ENCODE assay signal across 24 cellular contexts in genomic region chr2:108392029-108392428, GRCh38. TPM values are rescaled to one million over a fixed set of nuclear protein-coding genes. Genes with fewer than 3 reads are reported as not detected.
"Had no signal": no experiment of that assay in that cellular context is flagged by ENCODE, and none has a peak within 500 bp of the region (broad histone marks: within the 10 kb centered on the region; RNA-seq: fewer than 3 reads in every experiment).

No MANE protein-coding gene starts in this region.

- H3K27ac Mint-ChIP-seq: immature natural killer cell; natural killer cell; progenitor cell of endocrine pancreas; stimulated activated effector memory CD8-positive, alpha-beta T cell treated with anti-CD3 and anti-CD28 coated beads, Interleukin-12 subunit alpha, Interleukin-12 subunit beta, amount 100 ng/mL, for 72 hours; stimulated activated naive CD8-positive, alpha-beta T cell treated with anti-CD3 and anti-CD28 coated beads, Interleukin-15, Interleukin-2, amounts not matched to agents 100 ng/mL and 50 ng/mL, for 24 hours had no signal

- H3K4me3 Mint-ChIP-seq: immature natural killer cell; natural killer cell; stimulated activated effector memory CD8-positive, alpha-beta T cell treated with anti-CD3 and anti-CD28 coated beads, Interleukin-12 subunit alpha, Interleukin-12 subunit beta, amount 100 ng/mL, for 72 hours; stimulated activated naive CD8-positive, alpha-beta T cell treated with anti-CD3 and anti-CD28 coated beads, Interleukin-15, Interleukin-2, amounts not matched to agents 100 ng/mL and 50 ng/mL, for 24 hours had no signal

- H3K4me1 Mint-ChIP-seq: immature natural killer cell; natural killer cell; stimulated activated effector memory CD8-positive, alpha-beta T cell treated with anti-CD3 and anti-CD28 coated beads, Interleukin-12 subunit alpha, Interleukin-12 subunit beta, amount 100 ng/mL, for 72 hours had no signal

- H3K4me3 ChIP-seq: left ventricle myocardium inferior, lung, mucosa of descending colon, ovary, right atrium auricular region, spleen, suprapubic skin, thoracic aorta, tibial artery, upper lobe of right lung had no signal

- H3K27ac ChIP-seq: left ventricle myocardium inferior, ovary, right atrium auricular region, spleen, suprapubic skin, thoracic aorta, tibial artery, upper lobe of right lung had no signal

- DNase-seq: hypothalamus; immature natural killer cell; kidney; left ventricle myocardium inferior; midbrain; mucosa of descending colon; natural killer cell; ovary; small intestine; spleen; stimulated activated CD4-positive, alpha-beta T cell treated with anti-CD3 and anti-CD28 coated beads, Interleukin-4, amount 100 ng/mL, for 24 hours; stimulated activated naive CD4-positive, alpha-beta T cell; tibial artery; trophoblast cell; upper lobe of right lung had no signal

- H3K27me3 ChIP-seq: ovary, right atrium auricular region, suprapubic skin, tibial artery, upper lobe of right lung had no signal

- H3K27me3 Mint-ChIP-seq: progenitor cell of endocrine pancreas had no signal

- H3K4me1 ChIP-seq: left ventricle myocardium inferior, right atrium auricular region, spleen, suprapubic skin, tibial artery, upper lobe of right lung had no signal

- ATAC-seq: mucosa of descending colon; natural killer cell; sciatic nerve; stimulated activated effector memory CD8-positive, alpha-beta T cell treated with anti-CD3 and anti-CD28 coated beads, Interleukin-12 subunit alpha, Interleukin-12 subunit beta, amount 100 ng/mL, for 72 hours; upper lobe of right lung had no signal

- H3K36me3 ChIP-seq: ovary, right atrium auricular region, spleen, suprapubic skin, thoracic aorta, tibial artery, upper lobe of right lung had no signal

- H3K36me3 Mint-ChIP-seq: stimulated activated effector memory CD8-positive, alpha-beta T cell treated with anti-CD3 and anti-CD28 coated beads, Interleukin-12 subunit alpha, Interleukin-12 subunit beta, amount 100 ng/mL, for 72 hours had no signal

RNA-seq across cellular contexts. Expression of gene SULT1C4, which starts 14.3 kb away (rescaled TPM):
- total RNA-seq: natural killer cell had no signal
- polyA plus RNA-seq: immature natural killer cell, neural cell had no signal
